Comparison of ENCODE assay signal across 30 cellular contexts in the genomic region with DNA sequence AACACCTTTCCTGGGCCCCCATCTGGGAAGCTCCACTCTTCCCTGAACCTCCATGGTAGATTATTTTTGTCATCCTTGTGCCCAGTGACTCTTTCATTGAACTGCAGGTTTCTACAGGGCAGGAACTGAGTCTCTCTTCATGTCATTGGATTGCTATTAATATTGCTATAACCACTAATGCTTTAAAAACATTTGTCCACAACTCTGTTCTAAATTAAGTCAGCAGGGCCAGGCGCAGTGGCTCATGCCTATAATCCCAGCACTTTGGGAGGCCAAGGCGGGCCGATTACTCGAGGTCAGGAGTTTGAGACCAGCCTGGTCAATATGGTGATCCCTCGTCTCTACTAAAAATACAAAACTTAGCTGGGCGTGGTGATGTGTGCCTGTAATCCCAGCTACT. TPM values are rescaled to one million over a fixed set of nuclear protein-coding genes. Genes with fewer than 3 reads are reported as not detected.
"Had no signal": no experiment of that assay in that cellular context is flagged by ENCODE, and none has a peak within 500 bp of the region (broad histone marks: within the 10 kb centered on the region; RNA-seq: fewer than 3 reads in every experiment).

No MANE protein-coding gene starts in this region.

- H3K9me3 ChIP-seq: ovary, psoas muscle, right lobe of liver, sigmoid colon, spleen, suprapubic skin, testis, tibial artery, transverse colon, upper lobe of left lung, vagina had no signal

- H3K4me2 ChIP-seq: neural progenitor cell, smooth muscle cell had no signal

- H3K9ac ChIP-seq: neural progenitor cell, parathyroid adenoma had no signal

- H3K27ac ChIP-seq: neural progenitor cell, ovary, parathyroid adenoma, psoas muscle, right lobe of liver, sigmoid colon, skin epidermis, spleen, suprapubic skin, testis, tibial artery, transverse colon, upper lobe of left lung, vagina had no signal

- H2AFZ ChIP-seq: neural progenitor cell, parathyroid adenoma had no signal

- ATAC-seq: natural killer cell; psoas muscle; right cardiac atrium; right lobe of liver; stimulated activated memory B cell treated with anti-CD40 and anti-IgM and Interleukin-4, amounts not matched to agents 10 μg/mL and 1 μg/mL and 100 μg/mL, for 72 hours; stimulated activated naive CD8-positive, alpha-beta T cell treated with anti-CD3 and anti-CD28 coated beads, Interleukin-15, amount 100 ng/mL, for 72 hours; stimulated activated naive CD8-positive, alpha-beta T cell treated with anti-CD3 and anti-CD28 coated beads, Interleukin-15, Interleukin-2, amounts not matched to agents 100 U/mL and 50 U/mL, for 24 hours had no signal

- H3K36me3 ChIP-seq: neural progenitor cell, ovary, right lobe of liver, sigmoid colon, spleen, suprapubic skin, tibial artery, transverse colon, upper lobe of left lung, vagina had no signal

- DNase-seq: natural killer cell; occipital lobe; ovary; posterior cingulate gyrus; psoas muscle; right cardiac atrium; right lobe of liver; sigmoid colon; spleen; stimulated activated CD4-positive, alpha-beta T cell treated with anti-CD3 and anti-CD28 coated beads, Interleukin-12 subunit alpha, Interleukin-12 subunit beta, amount 100 ng/mL, for 4 hours; stimulated activated CD4-positive, alpha-beta T cell treated with anti-CD3 and anti-CD28 coated beads, Interleukin-1b, Interleukin-23, amount 100 ng/mL, for 48 hours; stimulated activated CD4-positive, alpha-beta T cell treated with anti-CD3 and anti-CD28 coated beads, Interleukin-4, amount 100 ng/mL, for 1 hour; stimulated activated CD4-positive, alpha-beta T cell treated with anti-CD3 and anti-CD28 coated beads, Interleukin-4, amount 100 ng/mL, for 4 hours; stimulated activated CD8-positive, alpha-beta memory T cell treated with anti-CD3 and anti-CD28 coated beads, Interleukin-4, amount 100 ng/mL, for 48 hours; stimulated activated naive CD4-positive, alpha-beta T cell; stimulated activated naive CD8-positive, alpha-beta T cell treated with anti-CD3 and anti-CD28 coated beads, Interleukin-15, amount 100 ng/mL, for 72 hours; stimulated activated naive CD8-positive, alpha-beta T cell treated with anti-CD3 and anti-CD28 coated beads, Interleukin-15, Interleukin-2, amounts not matched to agents 100 U/mL and 50 U/mL, for 24 hours; substantia nigra; testis; tibial artery; transverse colon had no signal

- H3K4me1 ChIP-seq: parathyroid adenoma, psoas muscle, right lobe of liver, sigmoid colon, spleen, suprapubic skin, testis, tibial artery, transverse colon, upper lobe of left lung, vagina had no signal

- H3K4me3 ChIP-seq: neural progenitor cell, ovary, psoas muscle, right lobe of liver, sigmoid colon, skin epidermis, smooth muscle cell, spleen, suprapubic skin, testis, tibial artery, transverse colon, upper lobe of left lung, vagina had no signal

- H3K79me2 ChIP-seq: parathyroid adenoma had no signal

- H3K27me3 ChIP-seq: ovary, right lobe of liver, testis, upper lobe of left lung, vagina had no signal

RNA-seq across cellular contexts. Expression of gene DLX4, which starts 51.2 kb away (rescaled TPM):
- total RNA-seq: occipital lobe, psoas muscle, right lobe of liver, sigmoid colon, smooth muscle cell, transverse colon had no signal
- polyA plus RNA-seq: neural cell, ovary, psoas muscle had no signal
